14 cellular contexts compared by ENCODE assay signal in genomic region chr3:88189361-88189810, GRCh38. TPM values are rescaled to one million over a fixed set of nuclear protein-coding genes. Genes with fewer than 3 reads are reported as not detected.
DNase-seq lines count a peak whose midpoint lies in the region; ATAC-seq, FAIRE-seq and TF ChIP-seq lines count a peak whose summit lies in the region.
"Had no signal": no experiment of that assay in that cellular context is flagged by ENCODE, and none has a peak within 500 bp of the region (broad histone marks: within the 10 kb centered on the region; RNA-seq: fewer than 3 reads in every experiment).

No MANE protein-coding gene starts in this region.

- no peaks in the 10 kb centered on the region for H3K4me1 ChIP-seq in tibial artery

- intact Hi-C loops in tibial artery (cut with DNase I; ENCODE audit: low total_unique reads) = no loop called here

- H3K4me3 ChIP-seq in tibial artery = no peak overlapping the region
- H3K4me3 ChIP-seq: skin epidermis had no signal

- peak; percentile 90 for ATAC-seq in GM18861 (IDR thresholded peaks at IDR 0.05; ENCODE audit: unreplicated experiment)
- ATAC-seq in HG02678 (IDR thresholded peaks at IDR 0.05; ENCODE audit: unreplicated experiment) = peak; percentile 97
- ATAC-seq in omental fat pad (ENCODE audit: low FRiP score) = no peak
- ATAC-seq: HCT116 had no signal

- H3K27ac ChIP-seq in tibial artery = no peak overlapping the region
- H3K27ac ChIP-seq: C4-2B, skin epidermis had no signal

- H3K9me3 ChIP-seq in tibial artery = peaks cover 0 to 4% (median under 1%) of the 10 kb centered on the region in 3 donors

- H3K27me3 ChIP-seq in tibial artery = no peaks in the 10 kb centered on the region

- no peak for TF ChIP-seq CTCF in tibial artery (IDR thresholded peaks at IDR 0.05)
- TF ChIP-seq CTCF in omental fat pad (IDR thresholded peaks at IDR 0.05) = no peak

- no peaks in the 10 kb centered on the region for H3K36me3 ChIP-seq in tibial artery

- no peak for FAIRE-seq in frontal cortex (lab: Jason Lieb, UNC)
- FAIRE-seq: colon, keratinocyte had no signal

- DNase-seq in A172 (ENCODE audit: low spot score) (peak; percentile 58), NCI-H2029 treated with DMSO at 0.1 percent for 48 hours (lab: John Stamatoyannopoulos, UW) (peak; percentile 73), tibial artery (no peak), frontal cortex (ENCODE audit: low spot score in 2 of 2) (no peak), NCI-H69 (lab: John Stamatoyannopoulos, UW) (no peak), omental fat pad (ENCODE audit: low spot score) (no peak)
- DNase-seq: NCI-H510A treated with DMSO at 0.1 percent for 48 hours had no signal

RNA-seq across cellular contexts. Expression of gene C3orf38, which starts 39.6 kb away (rescaled TPM):
- 35.8 and 41.1 TPM in 2 replicates for total RNA-seq in A172 (2014; rRNA removed; shearing (Covaris generic))
- total RNA-seq in frontal cortex (67.3 TPM), omental fat pad (10 to 100 TPM; 12.2 to 23.6 (median 19.0) TPM)

Comparison
In these comparisons a context has a peak if more than half of its experiments do, and no peak if none do; other contexts are left out.
1. DNase-seq: peak in A172 (single experiment) and NCI-H2029 treated with DMSO at 0.1 percent for 48 hours (single experiment); none in tibial artery (0 of 2), frontal cortex (0 of 2), NCI-H69 (single experiment) and omental fat pad (single experiment).